12 cellular contexts compared by ENCODE assay signal in the genomic region with DNA sequence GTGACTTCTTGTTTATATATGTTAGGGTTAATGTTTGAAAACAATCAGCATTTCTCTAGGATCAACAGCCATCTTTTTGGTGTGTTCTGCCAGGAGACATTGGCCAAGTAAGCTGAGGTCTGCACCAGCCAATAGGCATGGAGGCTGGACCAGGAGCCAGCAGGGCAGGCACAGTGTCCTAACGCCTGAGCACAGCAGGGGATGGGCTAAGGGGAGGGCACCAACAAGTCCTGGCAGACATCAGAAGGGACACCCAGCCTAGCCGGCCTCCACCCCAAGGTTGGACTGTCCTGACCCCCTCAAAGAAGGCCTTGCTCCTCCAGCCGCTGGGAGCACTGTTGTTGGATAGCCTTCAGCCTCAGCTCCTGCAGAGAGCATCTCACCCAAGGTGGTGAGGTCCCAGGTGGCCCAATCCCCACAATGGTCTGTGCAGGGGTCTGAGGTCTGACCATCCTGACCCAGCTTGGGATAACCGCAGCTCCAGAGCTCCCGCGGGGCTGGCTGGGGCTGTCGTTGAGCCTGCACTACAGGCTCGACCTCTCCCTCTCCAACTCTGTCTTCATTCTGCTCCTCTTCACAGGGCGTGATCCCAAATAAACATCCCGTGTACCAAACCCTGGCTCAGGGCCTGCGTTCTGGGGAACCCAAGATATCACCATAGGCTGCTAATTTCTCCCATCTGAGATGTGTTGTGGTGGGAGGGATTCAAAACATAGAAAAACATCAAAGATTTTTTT. TPM values are rescaled to one million over a fixed set of nuclear protein-coding genes. Genes with fewer than 3 reads are reported as not detected.
DNase-seq lines count a peak whose midpoint lies in the region; ATAC-seq and TF ChIP-seq lines count a peak whose summit lies in the region.
"Had no signal": no experiment of that assay in that cellular context is flagged by ENCODE, and none has a peak within 500 bp of the region (broad histone marks: within the 10 kb centered on the region; RNA-seq: fewer than 3 reads in every experiment).

No MANE protein-coding gene starts in this region.

- TF ChIP-seq CTCF in RWPE1 (conservative IDR thresholded peaks at IDR 0.05; ENCODE audit: low read depth) = no peak
- TF ChIP-seq CTCF in glutamatergic neuron (IDR thresholded peaks at IDR 0.05; ENCODE audit: partially characterized antibody, unreplicated experiment) = no peak
- no peak for TF ChIP-seq CTCF in prostate gland (IDR thresholded peaks at IDR 0.05)
- TF ChIP-seq CTCF in OCI-LY7 (conservative IDR thresholded peaks at IDR 0.05; ENCODE audit: low read length) = no peak

- peaks cover 25% of the 10 kb centered on the region for H3K4me1 Mint-ChIP-seq in glutamatergic neuron (ENCODE audit: low read depth, unreplicated experiment)
- peaks cover 0 to 8% of the 10 kb centered on the region in 2 donors for H3K4me1 Mint-ChIP-seq in natural killer cell treated with Interleukin-12 subunit alpha and Interleukin-12 subunit beta and Interleukin-15 and Interleukin-18, amount 100 ng/mL, for 72 hours (ENCODE audit: low read depth in 2 of 2)

- H3K9me3 Mint-ChIP-seq in glutamatergic neuron (ENCODE audit: unreplicated experiment) = peaks cover 10% of the 10 kb centered on the region
- H3K9me3 Mint-ChIP-seq in natural killer cell treated with Interleukin-12 subunit alpha and Interleukin-12 subunit beta and Interleukin-15 and Interleukin-18, amount 100 ng/mL, for 72 hours = no peaks in the 10 kb centered on the region
- H3K9me3 Mint-ChIP-seq: activated B cell treated with CpG ODN at 0.5 μM for 24 hours, T-cell had no signal

- DNase-seq in RWPE1 (ENCODE audit: low spot score) = no peak
- no peak for DNase-seq in glutamatergic neuron
- peak; percentile 46 for DNase-seq in prostate gland (ENCODE audit: low spot score)
- DNase-seq in natural killer cell treated with Interleukin-12 subunit alpha and Interleukin-12 subunit beta and Interleukin-15 and Interleukin-18, amount 100 ng/mL, for 72 hours (ENCODE audit: low spot score) = no peak
- no peak for DNase-seq in OCI-LY7 (ENCODE audit: low spot score)
- DNase-seq in GM23248 = no peak

- H3F3A ChIP-seq in GM23248 (ENCODE audit: insufficient read depth) = no peaks in the 10 kb centered on the region

- 28% methylated on average over 10 of the region's 11 CpGs for WGBS in prostate gland
- WGBS in GM23248 (ENCODE audit: low coverage in 1 of 2, low lambda C conversion rate in 2 of 2, missing lambda C conversion rate in 2 of 2), 2 experiments = 50 to 51% methylated on average over 11 of the region's 11 CpGs

- H3K27ac ChIP-seq in BLaER1 (no peak overlapping the region), RWPE1 (peak overlapping the region; percentile 6; the same call in 1 of the 2 replicates), prostate gland (peak overlapping the region; percentile 3 to 45), OCI-LY7 (ENCODE audit: low read depth, low read length, poor library complexity, severe bottlenecking) (no peak overlapping the region), GM23248 (no peak overlapping the region)
- H3K27ac ChIP-seq: spleen had no signal

- CTCF ChIA-PET in RWPE1 (lab: Yijun Ruan, JAX) (interaction anchor here (0.5 to 4.2 kb wide), 17 partner anchors 7 to 137 kb away, joined by 3 to 35 read pairs (median 4); a partner anchor contains a TSS), OCI-LY7 (lab: Charles Lee; ENCODE audit: unreplicated experiment) (interaction anchor here (0.6 to 1.2 kb wide), 4 partner anchors 11 to 89 kb away, joined by 3 to 5 read pairs (median 4); no protein-coding TSS in a partner anchor)

- H3K9me2 ChIP-seq in OCI-LY7 (ENCODE audit: insufficient read depth, low read length) (no peaks in the 10 kb centered on the region), GM23248 (ENCODE audit: insufficient read depth) (no peaks in the 10 kb centered on the region)

- no peaks in the 10 kb centered on the region for H3K27me3 Mint-ChIP-seq in glutamatergic neuron (ENCODE audit: unreplicated experiment)
- H3K27me3 Mint-ChIP-seq in natural killer cell treated with Interleukin-12 subunit alpha and Interleukin-12 subunit beta and Interleukin-15 and Interleukin-18, amount 100 ng/mL, for 72 hours = no peaks in the 10 kb centered on the region
- H3K27me3 Mint-ChIP-seq: activated B cell treated with CpG ODN at 0.5 μM for 24 hours, T-cell had no signal

- intact Hi-C loops in prostate gland (cut with DNase I) = loop anchor here (1.0 to 5.0 kb wide), 2 partner anchors 37 to 83 kb away; no protein-coding TSS in a partner anchor
- intact Hi-C loops in OCI-LY7 (cut with micrococcal nuclease; ENCODE audit: unreplicated experiment) = loop anchor here (1.0 kb wide), 2 partner anchors 37 to 83 kb away; no protein-coding TSS in a partner anchor

- H3K36me3 Mint-ChIP-seq in glutamatergic neuron (ENCODE audit: unreplicated experiment) = no peaks in the 10 kb centered on the region
- H3K36me3 Mint-ChIP-seq in natural killer cell treated with Interleukin-12 subunit alpha and Interleukin-12 subunit beta and Interleukin-15 and Interleukin-18, amount 100 ng/mL, for 72 hours = no peaks in the 10 kb centered on the region
- H3K36me3 Mint-ChIP-seq: T-cell had no signal

- ATAC-seq in HG03039 (IDR thresholded peaks at IDR 0.05; ENCODE audit: unreplicated experiment) = no peak
- ATAC-seq in natural killer cell treated with Interleukin-12 subunit alpha and Interleukin-12 subunit beta and Interleukin-15 and Interleukin-18, amount 100 ng/mL, for 72 hours = no peak

- H3K36me3 ChIP-seq in BLaER1 (no peaks in the 10 kb centered on the region), prostate gland (no peaks in the 10 kb centered on the region), OCI-LY7 (ENCODE audit: insufficient read depth, low read length) (no peaks in the 10 kb centered on the region), GM23248 (ENCODE audit: low read depth) (no peaks in the 10 kb centered on the region)
- H3K36me3 ChIP-seq: spleen had no signal

- peaks cover 52% of the 10 kb centered on the region for H3K4me1 ChIP-seq in BLaER1
- H3K4me1 ChIP-seq in prostate gland (replicated peaks) = peaks cover 11% of the 10 kb centered on the region
- H3K4me1 ChIP-seq in OCI-LY7 (ENCODE audit: insufficient read depth, low read length, poor library complexity, severe bottlenecking) = peaks cover 39% of the 10 kb centered on the region
- peaks cover 18% of the 10 kb centered on the region for H3K4me1 ChIP-seq in GM23248 (ENCODE audit: insufficient read depth)

- H3K9me3 ChIP-seq in BLaER1 (no peaks in the 10 kb centered on the region), prostate gland (no peaks in the 10 kb centered on the region), OCI-LY7 (ENCODE audit: low read length) (no peaks in the 10 kb centered on the region), GM23248 (ENCODE audit: low read depth) (no peaks in the 10 kb centered on the region)
- H3K9me3 ChIP-seq: spleen had no signal

- in situ Hi-C loops in GM23248 (cut with MboI) = no loop called here

- H2AFZ ChIP-seq in OCI-LY7 (ENCODE audit: low read length) = no peak overlapping the region
- no peak overlapping the region for H2AFZ ChIP-seq in GM23248

- no peaks in the 10 kb centered on the region for H3K79me2 ChIP-seq in OCI-LY7 (ENCODE audit: insufficient read depth, low read depth, low read length)
- H3K79me2 ChIP-seq in GM23248 (ENCODE audit: insufficient read depth) = no peaks in the 10 kb centered on the region

- H3K4me2 ChIP-seq in BLaER1 (peak overlapping the region; percentile 99; the same call in 1 of the 2 replicates), OCI-LY7 (ENCODE audit: low read length) (no peak overlapping the region), GM23248 (ENCODE audit: unreplicated experiment) (no peak overlapping the region)

- POLR2A ChIA-PET in RWPE1 (lab: Yijun Ruan, JAX; ENCODE audit: low non-redundant PET) = no interaction called here
- POLR2A ChIA-PET in OCI-LY7 (lab: Charles Lee) = interaction anchor here (0.5 to 1.0 kb wide), 3 partner anchors 9 to 1652 kb away, joined by 3 to 5 read pairs (median 3); no protein-coding TSS in a partner anchor

- BruUV-seq in OCI-LY7 (replicated peaks; lab: Mats Ljungman, UMichigan) = no TSS peak

- H4K20me1 ChIP-seq in BLaER1 (no peaks in the 10 kb centered on the region), OCI-LY7 (ENCODE audit: insufficient read depth, low read length) (no peaks in the 10 kb centered on the region), GM23248 (ENCODE audit: insufficient read depth) (no peaks in the 10 kb centered on the region)

- H3K27me3 ChIP-seq in BLaER1 (no peaks in the 10 kb centered on the region), prostate gland (replicated peaks; ENCODE audit: insufficient read depth) (no peaks in the 10 kb centered on the region), GM23248 (replicated peaks; ENCODE audit: insufficient read depth) (no peaks in the 10 kb centered on the region)
- H3K27me3 ChIP-seq: spleen had no signal

- H3K27ac Mint-ChIP-seq in glutamatergic neuron (ENCODE audit: unreplicated experiment) = peak overlapping the region; percentile 10
- no peak overlapping the region for H3K27ac Mint-ChIP-seq in natural killer cell treated with Interleukin-12 subunit alpha and Interleukin-12 subunit beta and Interleukin-15 and Interleukin-18, amount 100 ng/mL, for 72 hours

- no peak for TF ChIP-seq POLR2A in prostate gland (IDR thresholded peaks at IDR 0.05)

- no peak overlapping the region for H3K4me3 Mint-ChIP-seq in glutamatergic neuron (ENCODE audit: unreplicated experiment)
- H3K4me3 Mint-ChIP-seq in natural killer cell treated with Interleukin-12 subunit alpha and Interleukin-12 subunit beta and Interleukin-15 and Interleukin-18, amount 100 ng/mL, for 72 hours = no peak overlapping the region
- H3K4me3 Mint-ChIP-seq: T-cell had no signal

- H3K9ac ChIP-seq in BLaER1 (no peak overlapping the region), GM23248 (no peak overlapping the region)

- H3K4me3 ChIP-seq in BLaER1 = no peak overlapping the region
- H3K4me3 ChIP-seq in prostate gland = no peak overlapping the region
- H3K4me3 ChIP-seq in OCI-LY7 (ENCODE audit: low read depth, low read length, poor library complexity, severe bottlenecking) = no peak overlapping the region
- no peak overlapping the region for H3K4me3 ChIP-seq in GM23248
- H3K4me3 ChIP-seq: lung, spleen had no signal

RNA-seq across cellular contexts. Expression of a gene that starts 8.1 kb away (rescaled TPM):
- total RNA-seq in glutamatergic neuron (ENCODE audit: unreplicated experiment) = not detected
- total RNA-seq in prostate gland = 10 to 100 TPM in 1 of 2 donors, not detected in 1; 10.6 TPM
- total RNA-seq in natural killer cell treated with Interleukin-12 subunit alpha and Interleukin-12 subunit beta and Interleukin-15 and Interleukin-18, amount 100 ng/mL, for 72 hours = not detected
- total RNA-seq in OCI-LY7 (2014; rRNA removed; shearing (Covaris generic)) = not detected in 2 replicates
- not detected in 2 replicates for total RNA-seq in OCI-LY7 (2022)
- not detected in 2 replicates for total RNA-seq in GM23248 (2014; rRNA removed; shearing (Covaris generic))
- polyA plus RNA-seq in GM23248 (2016; fragmentation: Nextera tagmentation; extraction: Ambion mirVana) = not detected in 2 replicates
- total RNA-seq: activated B cell treated with CpG ODN at 0.5 μM for 24 hours, lung, spleen, T-cell had no signal
- polyA plus RNA-seq: lung, spleen had no signal

Comparison
In these comparisons a context has a peak if more than half of its experiments do, and no peak if none do; other contexts are left out.
1. H3K27ac ChIP-seq: peak in RWPE1 (single experiment) and prostate gland (2 of 2); none in BLaER1 (single experiment), OCI-LY7 (single experiment) and GM23248 (single experiment).